In the genomic region with DNA sequence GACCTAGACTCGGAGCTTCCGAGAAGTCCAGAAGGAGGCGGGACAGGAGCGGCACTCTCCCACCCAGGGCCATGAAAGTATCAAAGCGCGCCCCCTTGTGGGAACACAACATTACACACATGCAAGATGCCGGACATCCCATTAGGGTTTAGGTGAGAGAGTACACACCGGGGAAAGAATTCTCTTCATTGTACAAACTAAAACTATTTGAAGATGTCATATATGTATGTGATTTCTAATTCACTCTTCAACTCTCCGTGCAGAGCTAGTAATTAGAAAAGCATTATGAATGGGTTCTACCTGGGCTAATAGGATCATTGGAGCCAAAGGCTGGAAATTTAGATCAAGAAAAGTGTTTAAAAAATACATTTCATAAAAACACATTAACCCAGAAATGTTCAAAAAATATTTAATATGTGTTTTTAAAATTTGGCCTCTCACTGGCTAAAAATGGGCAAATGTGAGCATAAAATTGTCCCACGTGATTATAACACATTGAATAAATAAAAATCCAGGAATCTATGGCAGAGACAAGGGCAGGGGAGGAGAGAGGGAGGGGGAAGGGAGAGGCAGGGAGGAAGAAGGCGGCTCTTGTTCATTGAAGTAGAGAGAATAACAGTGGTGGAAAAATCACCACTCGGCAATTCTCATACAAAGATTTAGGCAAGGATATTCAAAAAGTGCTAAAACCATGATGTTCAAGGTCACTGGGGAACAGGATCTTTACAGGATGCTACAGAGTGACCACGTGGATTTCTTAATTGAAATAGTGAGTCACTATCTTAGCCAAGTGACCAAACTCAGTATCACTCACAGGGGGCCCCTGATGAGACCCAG, we compare ENCODE assay signal across 8 cellular contexts. TPM values are rescaled to one million over a fixed set of nuclear protein-coding genes. Genes with fewer than 3 reads are reported as not detected.
DNase-seq lines count a peak whose midpoint lies in the region; ATAC-seq and TF ChIP-seq lines count a peak whose summit lies in the region.

No MANE protein-coding gene starts in this region.

- H3K4me1 ChIP-seq in iPS DF 6.9 (ENCODE audit: control insufficient read depth, insufficient read depth, low read length) = peaks cover 2% of the 10 kb centered on the region; the same call in 1 of the 2 replicates

- no peak for ATAC-seq in GM19328 (IDR thresholded peaks at IDR 0.05; ENCODE audit: unreplicated experiment)

- H3K9me3 ChIP-seq in MG63 = no peaks in the 10 kb centered on the region
- no peaks in the 10 kb centered on the region for H3K9me3 ChIP-seq in iPS DF 6.9 (ENCODE audit: control insufficient read depth, insufficient read depth, low read length)

- peak; percentile 58 for TF ChIP-seq CTCF in astrocyte of the spinal cord (IDR thresholded peaks at IDR 0.05; ENCODE audit: low read depth, low read length)

- H3K27me3 ChIP-seq in MG63 (no peaks in the 10 kb centered on the region), iPS DF 6.9 (ENCODE audit: control insufficient read depth, insufficient read depth, low read length) (no peaks in the 10 kb centered on the region)

- H3K27ac ChIP-seq in iPS DF 6.9 (ENCODE audit: low read length) = no peak overlapping the region

- in situ Hi-C loops in astrocyte of the spinal cord (cut with HindIII; ENCODE audit: low sequenced_read_pairs) = no loop called here

- no CpG with 5 or more reads among the region's 13 CpGs for WGBS in iPS DF 6.9 (ENCODE audit: insufficient coverage, insufficient read length)

- DNase-seq in DMS53 (lab: John Stamatoyannopoulos, UW) (peak; percentile 61), DMS53 treated with DMSO at 0.1 percent for 48 hours (lab: John Stamatoyannopoulos, UW; ENCODE audit: unreplicated experiment) (no peak), MG63 (peak; percentile 14), astrocyte of the spinal cord (ENCODE audit: low read depth, low spot score) (peak; percentile 45), iPS DF 6.9 (ENCODE audit: low read depth, low spot score) (peak; percentile 48), superior temporal gyrus (ENCODE audit: extremely low spot score) (peak; percentile 65), cerebellar nuclear complex (lab: John Stamatoyannopoulos, UW) (no peak)

- H3K36me3 ChIP-seq in MG63 (peaks cover 5% of the 10 kb centered on the region; the same call in 1 of the 2 replicates), iPS DF 6.9 (ENCODE audit: control insufficient read depth, insufficient read depth, low read length) (peaks cover 5% of the 10 kb centered on the region; the same call in 1 of the 2 replicates)

- no peak overlapping the region for H3K4me3 ChIP-seq in MG63
- no peak overlapping the region for H3K4me3 ChIP-seq in astrocyte of the spinal cord (ENCODE audit: low read depth, low read length)
- H3K4me3 ChIP-seq in iPS DF 6.9 (ENCODE audit: low read length) = no peak overlapping the region

RNA-seq across cellular contexts. Expression of a gene that starts 38.9 kb away (rescaled TPM):
- 10.4 and 12.0 TPM in 2 replicates for total RNA-seq in MG63 (2014; rRNA removed; shearing (Covaris generic); ENCODE audit: low replicate concordance)

RNA-seq across cellular contexts. Expression of a gene that starts 52.2 kb away (rescaled TPM):
- 0.16 TPM in 1 of 2 replicates, not detected in the other for total RNA-seq in MG63 (2014; rRNA removed; shearing (Covaris generic); ENCODE audit: low replicate concordance)

Comparison
In these comparisons a context has a peak if more than half of its experiments do, and no peak if none do; other contexts are left out.
1. DNase-seq: peak in DMS53 (single experiment), MG63 (single experiment), astrocyte of the spinal cord (single experiment), iPS DF 6.9 (single experiment) and superior temporal gyrus (single experiment); none in DMS53 treated with DMSO at 0.1 percent for 48 hours (single experiment) and cerebellar nuclear complex (0 of 2).